1 cellular context compared by ENCODE assay signal in genomic region chr18:604771-605170, GRCh38.
A peak's percentile ranks its signal among the peaks of the same experiment; 100 is the strongest.
TF ChIP-seq lines count a peak whose summit lies in the region.

No MANE protein-coding gene starts in this region.

TF ChIP-seq in K562, 482 proteins besides CTCF, POLR2A, EP300 and RAD21 (continues in another document):
- TF ChIP-seq TEAD4 (IDR thresholded peaks at IDR 0.05; ENCODE audit: low read length) (peak; percentile 24; the same call in 1 of the 2 replicates), TEAD4 (CRISPR knock-in tag; IDR thresholded peaks at IDR 0.05; ENCODE audit: borderline replicate concordance) (no peak), CREM (IDR thresholded peaks at IDR 0.05; ENCODE audit: low read depth) (0 out of 2 replicates have a peak, but pooled peaks have one; percentile 27), SMARCA4 (IDR thresholded peaks at IDR 0.05) (peak; percentile 52), ATF1 (CRISPR knock-in tag; IDR thresholded peaks at IDR 0.05) (no peak), ATF1 (tag; IDR thresholded peaks at IDR 0.05) (0 out of 2 replicates have a peak, but pooled peaks have one; percentile 36), SRSF9 (IDR thresholded peaks at IDR 0.05; ENCODE audit: borderline replicate concordance, low read depth, low read length) (no peak), PRDM10 (IDR thresholded peaks at IDR 0.05; ENCODE audit: partially characterized antibody) (peak; percentile 23), L3MBTL2 (IDR thresholded peaks at IDR 0.05) (peak; percentile 52), CBFA2T3 (IDR thresholded peaks at IDR 0.05) (peak; percentile 64), MTA3 (IDR thresholded peaks at IDR 0.05; ENCODE audit: borderline replicate concordance) (no peak), GATA2 (CRISPR knock-in tag; IDR thresholded peaks at IDR 0.05) (peak; percentile 69; the same call in 1 of the 2 replicates), KLF1 (tag; IDR thresholded peaks at IDR 0.05) (no peak), THRA (IDR thresholded peaks at IDR 0.05) (no peak), EP400 (IDR thresholded peaks at IDR 0.05) (0 out of 2 replicates have a peak, but pooled peaks have one; percentile 15), ZNF507 (tag; conservative IDR thresholded peaks at IDR 0.05) (peak; percentile 53; the same call in 1 of the 2 replicates), TCF3 (CRISPR knock-in tag; IDR thresholded peaks at IDR 0.05) (peak; percentile 69; the same call in 1 of the 2 replicates), DMBX1 (CRISPR knock-in tag; IDR thresholded peaks at IDR 0.05; ENCODE audit: borderline replicate concordance) (peak; percentile 46; the same call in 1 of the 2 replicates), ZNF830 (CRISPR knock-in tag; IDR thresholded peaks at IDR 0.05) (no peak), MAZ (CRISPR knock-in tag; conservative IDR thresholded peaks at IDR 0.05 in 1 of 2, IDR thresholded peaks at IDR 0.05 in 1 of 2) (0 out of 4 replicates have a peak, but pooled peaks of 1 of the 2 experiments have one; percentile 27), TAL1 (IDR thresholded peaks at IDR 0.05) (peak; percentile 45), CXXC5 (CRISPR knock-in tag; IDR thresholded peaks at IDR 0.05) (peak; percentile 83), BHLHE40 (IDR thresholded peaks at IDR 0.05; ENCODE audit: low read length) (peak; percentile 87), ZNF263 (CRISPR knock-in tag; IDR thresholded peaks at IDR 0.05; ENCODE audit: borderline replicate concordance) (no peak), NCOA2 (IDR thresholded peaks at IDR 0.05; ENCODE audit: partially characterized antibody in 2 of 2) (peak in 1 of 2 experiments; percentile 43), NFRKB (IDR thresholded peaks at IDR 0.05; ENCODE audit: low read depth) (no peak), LEF1 (IDR thresholded peaks at IDR 0.05) (0 out of 2 replicates have a peak, but pooled peaks have one; percentile 21), HMG20B (CRISPR knock-in tag; IDR thresholded peaks at IDR 0.05) (no peak), ATF4 (CRISPR knock-in tag; IDR thresholded peaks at IDR 0.05) (no peak), E2F6 (IDR thresholded peaks at IDR 0.05; ENCODE audit: borderline replicate concordance in 1 of 2, extremely low read depth in 1 of 2, insufficient read depth in 1 of 2, insufficient read length in 1 of 2, low read depth in 1 of 2, low read length in 1 of 2, poor library complexity in 1 of 2, severe bottlenecking in 1 of 2) (peak in 1 of 2 experiments; percentile 26), MGA (IDR thresholded peaks at IDR 0.05) (peak; percentile 43; the same call in 1 of the 2 replicates), AFF1 (IDR thresholded peaks at IDR 0.05; ENCODE audit: low read depth in 1 of 2, partially characterized antibody in 2 of 2) (no peak), SOX6 (IDR thresholded peaks at IDR 0.05) (peak; percentile 37; the same call in 1 of the 2 replicates), MECOM (CRISPR knock-in tag; IDR thresholded peaks at IDR 0.05) (0 out of 2 replicates have a peak, but pooled peaks have one; percentile 13), DPF2 (IDR thresholded peaks at IDR 0.05) (peak; percentile 42), ARID1B (IDR thresholded peaks at IDR 0.05) (peak; percentile 61; the same call in 1 of the 2 replicates)
